In the genomic region with DNA sequence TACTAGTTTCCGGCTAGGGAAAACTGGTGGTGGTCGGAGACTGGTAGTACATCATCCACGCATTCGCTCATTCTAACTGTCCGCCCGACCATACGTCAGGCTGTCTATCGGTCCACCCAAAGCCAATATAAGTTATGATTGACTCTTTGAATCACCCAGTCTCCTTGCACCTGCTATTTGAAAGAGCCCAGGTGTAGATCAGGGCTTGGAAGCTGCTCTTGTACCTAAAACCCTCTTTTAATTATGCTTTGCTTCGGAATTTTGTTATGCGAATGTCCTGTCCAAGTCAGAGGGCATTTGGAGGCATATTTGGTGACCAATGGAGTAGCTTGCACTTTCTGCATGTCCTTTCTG, we compare ENCODE assay signal across 22 cellular contexts. TPM values are rescaled to one million over a fixed set of nuclear protein-coding genes. Genes with fewer than 3 reads are reported as not detected.
"Had no signal": no experiment of that assay in that cellular context is flagged by ENCODE, and none has a peak within 500 bp of the region (broad histone marks: within the 10 kb centered on the region; RNA-seq: fewer than 3 reads in every experiment).

No MANE protein-coding gene starts in this region.

- H3K4me3 ChIP-seq: heart left ventricle, ovary, psoas muscle, skin epidermis, transverse colon had no signal

- H3K27ac ChIP-seq: brain microvascular endothelial cell, gastrocnemius medialis, heart left ventricle, ovary, psoas muscle, skin epidermis, transverse colon had no signal

- H3K9me3 ChIP-seq: gastrocnemius medialis, heart left ventricle, psoas muscle, transverse colon had no signal

- FAIRE-seq: colon had no signal

- DNase-seq: activated B cell treated with CpG ODN at 0.5 μM for 24 hours; activated CD4-positive, alpha-beta T cell treated with anti-CD3 and anti-CD28 coated beads for 4 hours; activated naive CD4-positive, alpha-beta T cell treated with Interleukin-2 at 50 U/mL for 16 hours; activated T-cell treated with anti-CD3 and anti-CD28 coated beads, Interleukin-2, amount 50 U/mL, for 1 hour; aorta; brain microvascular endothelial cell; central memory CD4-positive, alpha-beta T cell; gastrocnemius medialis; heart left ventricle; immature natural killer cell; kidney glomerular epithelial cell; left ventricle myocardium superior; naive thymus-derived CD4-positive, alpha-beta T cell; ovary had no signal

- H3K27me3 ChIP-seq: ovary had no signal

- H3K36me3 ChIP-seq: brain microvascular endothelial cell, gastrocnemius medialis, heart left ventricle, ovary, transverse colon had no signal

RNA-seq across cellular contexts. Expression of gene NKX2-1, which starts 5.7 kb away (rescaled TPM):
- total RNA-seq: activated B cell treated with CpG ODN at 0.5 μM for 24 hours; activated CD4-positive, alpha-beta memory T cell treated with anti-CD3 and anti-CD28 coated beads for 36 hours; activated T-helper 2 cell treated with anti-CD3 and anti-CD28 coated beads, Interferon-gamma antibody, Interleukin-2, Interleukin-4, amounts not matched to agents 10 μg/mL and 5 μg/mL and 100 μg/mL, durations not matched to agents 14 hours and 24 hours and 36 hours; aorta; gastrocnemius medialis; heart left ventricle; left ventricle myocardium superior; naive thymus-derived CD4-positive, alpha-beta T cell; psoas muscle; transverse colon had no signal
- polyA plus RNA-seq: heart left ventricle; immature natural killer cell; naive thymus-derived CD4-positive, alpha-beta T cell; ovary; psoas muscle; right cardiac atrium had no signal

RNA-seq across cellular contexts. Expression of gene NKX2-8, which starts 56.7 kb away (rescaled TPM):
- total RNA-seq: activated B cell treated with CpG ODN at 0.5 μM for 24 hours; activated CD4-positive, alpha-beta memory T cell treated with anti-CD3 and anti-CD28 coated beads for 36 hours; activated T-helper 2 cell treated with anti-CD3 and anti-CD28 coated beads, Interferon-gamma antibody, Interleukin-2, Interleukin-4, amounts not matched to agents 10 μg/mL and 5 μg/mL and 100 μg/mL, durations not matched to agents 14 hours and 24 hours and 36 hours; aorta; gastrocnemius medialis; heart left ventricle; left ventricle myocardium superior; mucosa of gallbladder; naive thymus-derived CD4-positive, alpha-beta T cell; ovary; psoas muscle; right cardiac atrium; transverse colon had no signal
- polyA plus RNA-seq: aorta; heart left ventricle; immature natural killer cell; naive thymus-derived CD4-positive, alpha-beta T cell; ovary; psoas muscle; right cardiac atrium had no signal
